Comparison of ENCODE assay signal across 8 cellular contexts in genomic region chr6:84967389-84967788, GRCh38.
A peak's percentile ranks its signal among the peaks of the same experiment; 100 is the strongest.
DNase-seq lines count a peak whose midpoint lies in the region; ATAC-seq, FAIRE-seq and TF ChIP-seq lines count a peak whose summit lies in the region.

No MANE protein-coding gene starts in this region.

- H3K27me3 Mint-ChIP-seq in T-helper 2 cell treated with Interferon-gamma antibody and Interleukin-4, amounts not matched to agents 5 μg/mL and 100 μg/mL, for 36 hours (ENCODE audit: low read depth): no peaks in the 10 kb centered on the region
- H3K27me3 Mint-ChIP-seq in activated CD4-positive, alpha-beta T cell treated with anti-CD3 and anti-CD28 coated beads, Interleukin-2, amount 10 ng/mL, durations not matched to agents 7 days and 5 days: no peaks in the 10 kb centered on the region

- in situ Hi-C loops in HAP-1 (cut with MboI; ENCODE audit: low sequenced_read_pairs): no loop called here

- no peak for FAIRE-seq in RCC 7860 (lab: Jason Lieb, UNC)

- CTCF ChIA-PET in activated CD4-positive, alpha-beta T cell treated with anti-CD3 and anti-CD28 coated beads, Interleukin-2, amount 10 ng/mL, durations not matched to agents 7 days and 5 days (lab: Charles Lee): no interaction called here

- H3K4me1 ChIP-seq in HAP-1: no peaks in the 10 kb centered on the region
- H3K4me1 ChIP-seq in foreskin keratinocyte: no peaks in the 10 kb centered on the region

- H3K27ac Mint-ChIP-seq in T-helper 2 cell treated with Interferon-gamma antibody and Interleukin-4, amounts not matched to agents 5 μg/mL and 100 μg/mL, for 36 hours: no peak overlapping the region
- H3K27ac Mint-ChIP-seq in activated CD4-positive, alpha-beta T cell treated with anti-CD3 and anti-CD28 coated beads, Interleukin-2, amount 10 ng/mL, durations not matched to agents 7 days and 5 days: no peak overlapping the region

- H3K4me1 Mint-ChIP-seq in T-helper 2 cell treated with Interferon-gamma antibody and Interleukin-4, amounts not matched to agents 5 μg/mL and 100 μg/mL, for 36 hours (ENCODE audit: low read depth): no peaks in the 10 kb centered on the region
- no peaks in the 10 kb centered on the region for H3K4me1 Mint-ChIP-seq in activated CD4-positive, alpha-beta T cell treated with anti-CD3 and anti-CD28 coated beads, Interleukin-2, amount 10 ng/mL, durations not matched to agents 7 days and 5 days

- H3K4me3 ChIP-seq in AG09309 (ENCODE audit: control insufficient read depth, low read depth, low read length) (no peak overlapping the region), HAP-1 (no peak overlapping the region)

- no peaks in the 10 kb centered on the region for H3K36me3 Mint-ChIP-seq in T-helper 2 cell treated with Interferon-gamma antibody and Interleukin-4, amounts not matched to agents 5 μg/mL and 100 μg/mL, for 36 hours (ENCODE audit: low read depth)
- H3K36me3 Mint-ChIP-seq in activated CD4-positive, alpha-beta T cell treated with anti-CD3 and anti-CD28 coated beads, Interleukin-2, amount 10 ng/mL, durations not matched to agents 7 days and 5 days (ENCODE audit: low read depth): no peaks in the 10 kb centered on the region

- H3K9me3 ChIP-seq in HAP-1: no peaks in the 10 kb centered on the region

- POLR2A ChIA-PET in activated CD4-positive, alpha-beta T cell treated with anti-CD3 and anti-CD28 coated beads, Interleukin-2, amount 10 ng/mL, durations not matched to agents 7 days and 5 days (lab: Charles Lee): no interaction called here

- H3K27me3 ChIP-seq in HAP-1 (ENCODE audit: low read depth): no peaks in the 10 kb centered on the region
- H3K27me3 ChIP-seq in foreskin keratinocyte: no peaks in the 10 kb centered on the region

- no peak overlapping the region for H3K27ac ChIP-seq in foreskin keratinocyte

- no peak overlapping the region for H3K4me3 Mint-ChIP-seq in T-helper 2 cell treated with Interferon-gamma antibody and Interleukin-4, amounts not matched to agents 5 μg/mL and 100 μg/mL, for 36 hours
- H3K4me3 Mint-ChIP-seq in activated CD4-positive, alpha-beta T cell treated with anti-CD3 and anti-CD28 coated beads, Interleukin-2, amount 10 ng/mL, durations not matched to agents 7 days and 5 days: no peak overlapping the region

- H3K9me3 Mint-ChIP-seq in T-helper 2 cell treated with Interferon-gamma antibody and Interleukin-4, amounts not matched to agents 5 μg/mL and 100 μg/mL, for 36 hours: peaks cover 45% of the 10 kb centered on the region
- H3K9me3 Mint-ChIP-seq in activated CD4-positive, alpha-beta T cell treated with anti-CD3 and anti-CD28 coated beads, Interleukin-2, amount 10 ng/mL, durations not matched to agents 7 days and 5 days: peaks cover 21% of the 10 kb centered on the region

- TF ChIP-seq CTCF in AG09309 (IDR thresholded peaks at IDR 0.05; ENCODE audit: control insufficient read depth, insufficient read depth, low read depth, low read length, missing control alignments) (peak; percentile 67), foreskin keratinocyte (conservative IDR thresholded peaks at IDR 0.05) (peak; percentile 13)

- ATAC-seq in foreskin keratinocyte: no peak

- no peak for DNase-seq in AG09309 (ENCODE audit: low read depth)
- DNase-seq in HAP-1 (ENCODE audit: low spot score in 2 of 2): peak; percentile 36 to 51
- peak; percentile 17 for DNase-seq in RCC 7860 (ENCODE audit: low spot score)
- no peak for DNase-seq in foreskin keratinocyte
- DNase-seq in germinal center (ENCODE audit: low spot score): no peak
- no peak for DNase-seq in T-helper 2 cell treated with Interferon-gamma antibody and Interleukin-4, amounts not matched to agents 5 μg/mL and 100 μg/mL, for 36 hours (ENCODE audit: low spot score)
- DNase-seq in activated CD4-positive, alpha-beta T cell treated with anti-CD3 and anti-CD28 coated beads, Interleukin-2, amount 10 ng/mL, durations not matched to agents 7 days and 5 days: no peak
- no peak for DNase-seq in stimulated activated CD8-positive, alpha-beta memory T cell treated with anti-CD3 and anti-CD28 coated beads, Interleukin-4, amount 100 ng/mL, for 48 hours

- H3K36me3 ChIP-seq in HAP-1 (replicated peaks): no peaks in the 10 kb centered on the region

Comparison
In these comparisons a context has a peak if more than half of its experiments do, and no peak if none do; other contexts are left out.
1. DNase-seq: peak in HAP-1 (2 of 2) and RCC 7860 (single experiment); none in AG09309 (single experiment), foreskin keratinocyte (0 of 2), germinal center (single experiment), T-helper 2 cell treated with Interferon-gamma antibody and Interleukin-4, amounts not matched to agents 5 μg/mL and 100 μg/mL, for 36 hours (single experiment), activated CD4-positive, alpha-beta T cell treated with anti-CD3 and anti-CD28 coated beads, Interleukin-2, amount 10 ng/mL, durations not matched to agents 7 days and 5 days (single experiment) and stimulated activated CD8-positive, alpha-beta memory T cell treated with anti-CD3 and anti-CD28 coated beads, Interleukin-4, amount 100 ng/mL, for 48 hours (single experiment).